21 cellular contexts compared by ENCODE assay signal in genomic region chr4:186981161-186981560, GRCh38.
"Had no signal": no experiment of that assay in that cellular context is flagged by ENCODE, and none has a peak within 500 bp of the region (broad histone marks: within the 10 kb centered on the region; RNA-seq: fewer than 3 reads in every experiment).

No MANE protein-coding gene starts in this region.

- H3K4me1 ChIP-seq: breast epithelium, psoas muscle, vagina had no signal

- DNase-seq: activated B cell treated with CpG ODN at 0.5 μM for 24 hours; activated CD4-positive, alpha-beta T cell treated with anti-CD3 and anti-CD28 coated beads for 48 hours; activated CD8-positive, alpha-beta T cell treated with anti-CD3 and anti-CD28 coated beads for 36 hours; activated naive CD4-positive, alpha-beta T cell treated with Interleukin-2 at 50 U/mL for 16 hours; activated naive CD8-positive, alpha-beta T cell treated with anti-CD3 and anti-CD28 coated beads, Interleukin-2, amount 10 ng/mL, durations not matched to agents 7 days and 5 days; activated T-cell treated with anti-CD3 and anti-CD28 coated beads, Interleukin-2, amount 50 U/mL, for 1 hour; effector CD4-positive, alpha-beta T cell; heart left ventricle; kidney glomerular epithelial cell; left ventricle myocardium superior; naive B cell; ovary; psoas muscle; right cardiac atrium; stimulated activated CD4-positive, alpha-beta T cell treated with anti-CD3 and anti-CD28 coated beads, Interleukin-15, amount 100 ng/mL, for 24 hours; stimulated activated CD4-positive, alpha-beta T cell treated with anti-CD3 and anti-CD28 coated beads, Interleukin-2, amount 100 ng/mL, for 48 hours; trophoblast cell had no signal

- H3K4me3 ChIP-seq: breast epithelium, esophagus muscularis mucosa, gastroesophageal sphincter, ovary, psoas muscle, vagina had no signal

- H3K27ac ChIP-seq: breast epithelium, esophagus muscularis mucosa, gastroesophageal sphincter, heart left ventricle, ovary, psoas muscle, vagina had no signal

- H3K9me3 ChIP-seq: breast epithelium, esophagus muscularis mucosa, gastroesophageal sphincter, heart left ventricle, ovary, psoas muscle, vagina had no signal

- H3K36me3 ChIP-seq: breast epithelium, esophagus muscularis mucosa, gastroesophageal sphincter, heart left ventricle, ovary, vagina had no signal

- H3K27me3 ChIP-seq: breast epithelium, esophagus muscularis mucosa, gastroesophageal sphincter, heart left ventricle, ovary, vagina had no signal
